Comparison of ENCODE assay signal across 21 cellular contexts in genomic region chr2:25292408-25292807, GRCh38. TPM values are rescaled to one million over a fixed set of nuclear protein-coding genes. Genes with fewer than 3 reads are reported as not detected.
DNase-seq lines count a peak whose midpoint lies in the region; ATAC-seq and TF ChIP-seq lines count a peak whose summit lies in the region.
"Had no signal": no experiment of that assay in that cellular context is flagged by ENCODE, and none has a peak within 500 bp of the region (broad histone marks: within the 10 kb centered on the region; RNA-seq: fewer than 3 reads in every experiment).

No MANE protein-coding gene starts in this region.

- H3K27ac Mint-ChIP-seq in activated T-cell treated with anti-CD3 and anti-CD28 coated beads, Interleukin-2, amount 50 U/mL, for 24 hours, result peak overlapping the region; percentile 84
- H3K27ac Mint-ChIP-seq in CD8-positive, alpha-beta T cell, result peak overlapping the region; percentile 89
- H3K27ac Mint-ChIP-seq in activated T-helper 2 cell treated with anti-CD3 and anti-CD28 coated beads, Interferon-gamma antibody, Interleukin-2, Interleukin-4, amounts not matched to agents 10 μg/mL and 5 μg/mL and 100 μg/mL, durations not matched to agents 14 hours and 24 hours and 36 hours, result peak overlapping the region; percentile 18
- peak overlapping the region; percentile 85 to 99 (median 95) for H3K27ac Mint-ChIP-seq in naive thymus-derived CD8-positive, alpha-beta T cell

- no peaks in the 10 kb centered on the region for H3K36me3 ChIP-seq in CD8-positive, alpha-beta T cell (ENCODE audit: insufficient read depth, low read length)
- H3K36me3 ChIP-seq: tibial artery had no signal

- intact Hi-C loops in CD8-positive, alpha-beta T cell (cut with DNase I, micrococcal nuclease), result loop anchor here in 1 of 2 experiments (10.0 kb wide), 1 partner anchor 1052 kb away; the partner anchor contains the start of genes ADGRF3 and SELENOI
- intact Hi-C loops in activated T-helper 2 cell treated with anti-CD3 and anti-CD28 coated beads, Interferon-gamma antibody, Interleukin-2, Interleukin-4, amounts not matched to agents 10 μg/mL and 5 μg/mL and 100 μg/mL, durations not matched to agents 14 hours and 24 hours and 36 hours (cut with micrococcal nuclease), result no loop called here

- TF ChIP-seq CTCF in CD8-positive, alpha-beta T cell (IDR thresholded peaks at IDR 0.05), result no peak

- no peak overlapping the region for H3K4me3 Mint-ChIP-seq in activated T-cell treated with anti-CD3 and anti-CD28 coated beads, Interleukin-2, amount 50 U/mL, for 24 hours
- H3K4me3 Mint-ChIP-seq in CD8-positive, alpha-beta T cell, result no peak overlapping the region
- no peak overlapping the region for H3K4me3 Mint-ChIP-seq in activated T-helper 2 cell treated with anti-CD3 and anti-CD28 coated beads, Interferon-gamma antibody, Interleukin-2, Interleukin-4, amounts not matched to agents 10 μg/mL and 5 μg/mL and 100 μg/mL, durations not matched to agents 14 hours and 24 hours and 36 hours (ENCODE audit: low read depth)
- peak overlapping the region in 8 of 10 donors; percentile 1 to 62 (median 45) for H3K4me3 Mint-ChIP-seq in naive thymus-derived CD8-positive, alpha-beta T cell

- POLR2A ChIA-PET in CD8-positive, alpha-beta T cell (lab: Charles Lee), result interaction anchor here (0.6 to 4.3 kb wide), 5 partner anchors 9 to 762 kb away, joined by 3 to 39 read pairs (median 6); no protein-coding TSS in a partner anchor
- POLR2A ChIA-PET in naive thymus-derived CD8-positive, alpha-beta T cell (lab: Charles Lee), result interaction anchor here (0.6 to 13.9 kb wide), 9 partner anchors 13 to 198 kb away, joined by 3 to 358 read pairs (median 28); no protein-coding TSS in a partner anchor

- DNase-seq in activated T-cell treated with anti-CD3 and anti-CD28 coated beads, Interleukin-2, amount 50 U/mL, for 24 hours, result no peak
- DNase-seq in activated T-cell treated with anti-CD3 and anti-CD28 coated beads, Interleukin-2, amount 50 U/mL, for 1 hour, result no peak
- no peak for DNase-seq in CD8-positive, alpha-beta T cell
- DNase-seq in activated T-helper 2 cell treated with anti-CD3 and anti-CD28 coated beads, Interferon-gamma antibody, Interleukin-2, Interleukin-4, amounts not matched to agents 10 μg/mL and 5 μg/mL and 100 μg/mL, durations not matched to agents 14 hours and 24 hours and 36 hours (ENCODE audit: low spot score), result no peak
- no peak for DNase-seq in naive thymus-derived CD8-positive, alpha-beta T cell
- no peak for DNase-seq in NCI-H1105 (lab: John Stamatoyannopoulos, UW)
- DNase-seq in NCI-H2107 treated with DMSO at 0.1 percent for 48 hours (lab: John Stamatoyannopoulos, UW; ENCODE audit: unreplicated experiment), result no peak
- no peak for DNase-seq in stimulated activated CD4-positive, alpha-beta T cell treated with anti-CD3 and anti-CD28 coated beads, Interleukin-4, amount 100 ng/mL, for 4 hours
- DNase-seq: activated CD4-positive, CD25-positive, alpha-beta regulatory T cell treated with anti-CD3 and anti-CD28 coated beads, Interleukin-2, amount 50 U/mL, for 72 hours; activated T-cell treated with anti-CD3 and anti-CD28 coated beads for 4 hours; DND-41; H7; Karpas-422; mucosa of descending colon; NCI-H1092 treated with DMSO at 0.1 percent for 48 hours; NCI-H524; OCI-M1; SIG-M5; tibial artery had no signal

- peaks cover 63% of the 10 kb centered on the region for H3K4me1 Mint-ChIP-seq in activated T-cell treated with anti-CD3 and anti-CD28 coated beads, Interleukin-2, amount 50 U/mL, for 24 hours (ENCODE audit: low read depth)
- peaks cover 65% of the 10 kb centered on the region for H3K4me1 Mint-ChIP-seq in CD8-positive, alpha-beta T cell (ENCODE audit: low read depth)
- H3K4me1 Mint-ChIP-seq in activated T-helper 2 cell treated with anti-CD3 and anti-CD28 coated beads, Interferon-gamma antibody, Interleukin-2, Interleukin-4, amounts not matched to agents 10 μg/mL and 5 μg/mL and 100 μg/mL, durations not matched to agents 14 hours and 24 hours and 36 hours (ENCODE audit: low read depth), result peaks cover 33% of the 10 kb centered on the region
- peaks cover 40 to 85% (median 77%) of the 10 kb centered on the region in 4 donors for H3K4me1 Mint-ChIP-seq in naive thymus-derived CD8-positive, alpha-beta T cell

- H3K36me3 Mint-ChIP-seq in activated T-cell treated with anti-CD3 and anti-CD28 coated beads, Interleukin-2, amount 50 U/mL, for 24 hours (ENCODE audit: low read depth), result peaks cover 75% of the 10 kb centered on the region
- H3K36me3 Mint-ChIP-seq in CD8-positive, alpha-beta T cell, result peaks cover 14% of the 10 kb centered on the region
- H3K36me3 Mint-ChIP-seq in activated T-helper 2 cell treated with anti-CD3 and anti-CD28 coated beads, Interferon-gamma antibody, Interleukin-2, Interleukin-4, amounts not matched to agents 10 μg/mL and 5 μg/mL and 100 μg/mL, durations not matched to agents 14 hours and 24 hours and 36 hours (ENCODE audit: low read depth), result peaks cover 45% of the 10 kb centered on the region
- peaks cover 0 to 7% (median 0%) of the 10 kb centered on the region in 3 donors for H3K36me3 Mint-ChIP-seq in naive thymus-derived CD8-positive, alpha-beta T cell

- peaks cover 79% of the 10 kb centered on the region for H3K4me1 ChIP-seq in CD8-positive, alpha-beta T cell (ENCODE audit: insufficient read depth, low read length)

- no peaks in the 10 kb centered on the region for H3K27me3 ChIP-seq in CD8-positive, alpha-beta T cell (ENCODE audit: insufficient read depth, low read length)
- H3K27me3 ChIP-seq: esophagus muscularis mucosa, tibial artery had no signal

- no peak overlapping the region for H3K27ac ChIP-seq in CD8-positive, alpha-beta T cell (ENCODE audit: low read depth, low read length)
- H3K27ac ChIP-seq: tibial artery had no signal

- H3K9me3 Mint-ChIP-seq in activated T-cell treated with anti-CD3 and anti-CD28 coated beads, Interleukin-2, amount 50 U/mL, for 24 hours, result no peaks in the 10 kb centered on the region
- H3K9me3 Mint-ChIP-seq in CD8-positive, alpha-beta T cell, result no peaks in the 10 kb centered on the region
- no peaks in the 10 kb centered on the region for H3K9me3 Mint-ChIP-seq in activated T-helper 2 cell treated with anti-CD3 and anti-CD28 coated beads, Interferon-gamma antibody, Interleukin-2, Interleukin-4, amounts not matched to agents 10 μg/mL and 5 μg/mL and 100 μg/mL, durations not matched to agents 14 hours and 24 hours and 36 hours
- no peaks in the 10 kb centered on the region for H3K9me3 Mint-ChIP-seq in naive thymus-derived CD8-positive, alpha-beta T cell

- no peaks in the 10 kb centered on the region for H3K9me3 ChIP-seq in CD8-positive, alpha-beta T cell (ENCODE audit: low read length)
- H3K9me3 ChIP-seq: esophagus muscularis mucosa, mucosa of descending colon, tibial artery had no signal

- no peak for ATAC-seq in CD8-positive, alpha-beta T cell
- ATAC-seq in naive thymus-derived CD8-positive, alpha-beta T cell, result no peak
- ATAC-seq: left lobe of liver, mucosa of descending colon had no signal

- CTCF ChIA-PET in CD8-positive, alpha-beta T cell (lab: Charles Lee), result interaction anchor here (1.7 to 2.9 kb wide), 2 partner anchors 15 to 16 kb away, joined by 8 to 20 read pairs; no protein-coding TSS in a partner anchor

- no peaks in the 10 kb centered on the region for H3K27me3 Mint-ChIP-seq in activated T-cell treated with anti-CD3 and anti-CD28 coated beads, Interleukin-2, amount 50 U/mL, for 24 hours
- H3K27me3 Mint-ChIP-seq in CD8-positive, alpha-beta T cell (ENCODE audit: low read depth), result no peaks in the 10 kb centered on the region
- H3K27me3 Mint-ChIP-seq in activated T-helper 2 cell treated with anti-CD3 and anti-CD28 coated beads, Interferon-gamma antibody, Interleukin-2, Interleukin-4, amounts not matched to agents 10 μg/mL and 5 μg/mL and 100 μg/mL, durations not matched to agents 14 hours and 24 hours and 36 hours (ENCODE audit: low read depth), result no peaks in the 10 kb centered on the region
- no peaks in the 10 kb centered on the region for H3K27me3 Mint-ChIP-seq in naive thymus-derived CD8-positive, alpha-beta T cell

- H3K4me3 ChIP-seq in CD8-positive, alpha-beta T cell (ENCODE audit: low read depth, low read length), result no peak overlapping the region
- H3K4me3 ChIP-seq: esophagus muscularis mucosa, mucosa of descending colon, tibial artery had no signal

RNA-seq across cellular contexts. Expression of gene DNMT3A, which starts 49.3 kb away (rescaled TPM):
- total RNA-seq in CD8-positive, alpha-beta T cell, result 10 to 100 TPM; 66.6 to 67.9 TPM
- 86.8 and 91.3 TPM in 2 replicates for total RNA-seq in activated T-helper 2 cell treated with anti-CD3 and anti-CD28 coated beads, Interferon-gamma antibody, Interleukin-2, Interleukin-4, amounts not matched to agents 10 μg/mL and 5 μg/mL and 100 μg/mL, durations not matched to agents 14 hours and 24 hours and 36 hours
- 100 to 1,000 TPM; 121 to 122 TPM for total RNA-seq in naive thymus-derived CD8-positive, alpha-beta T cell
- 10 to 100 TPM; 17.9 to 31.2 (median 27.2) TPM for polyA plus RNA-seq in naive thymus-derived CD8-positive, alpha-beta T cell

Comparison
In these comparisons a context has a peak if more than half of its experiments do, and no peak if none do; other contexts are left out.
1. H3K27ac Mint-ChIP-seq: peak in every context shown above with its lines; median percentile 95 in naive thymus-derived CD8-positive, alpha-beta T cell; 89 in CD8-positive, alpha-beta T cell; 84 in activated T-cell treated with anti-CD3 and anti-CD28 coated beads, Interleukin-2, amount 50 U/mL, for 24 hours; 18 in activated T-helper 2 cell treated with anti-CD3 and anti-CD28 coated beads, Interferon-gamma antibody, Interleukin-2, Interleukin-4, amounts not matched to agents 10 μg/mL and 5 μg/mL and 100 μg/mL, durations not matched to agents 14 hours and 24 hours and 36 hours.
2. H3K4me3 Mint-ChIP-seq: peak in naive thymus-derived CD8-positive, alpha-beta T cell (8 of 10); none in activated T-cell treated with anti-CD3 and anti-CD28 coated beads, Interleukin-2, amount 50 U/mL, for 24 hours (single experiment), CD8-positive, alpha-beta T cell (single experiment) and activated T-helper 2 cell treated with anti-CD3 and anti-CD28 coated beads, Interferon-gamma antibody, Interleukin-2, Interleukin-4, amounts not matched to agents 10 μg/mL and 5 μg/mL and 100 μg/mL, durations not matched to agents 14 hours and 24 hours and 36 hours (single experiment).